ENCODE assay signal across 2 cellular contexts in the genomic region with DNA sequence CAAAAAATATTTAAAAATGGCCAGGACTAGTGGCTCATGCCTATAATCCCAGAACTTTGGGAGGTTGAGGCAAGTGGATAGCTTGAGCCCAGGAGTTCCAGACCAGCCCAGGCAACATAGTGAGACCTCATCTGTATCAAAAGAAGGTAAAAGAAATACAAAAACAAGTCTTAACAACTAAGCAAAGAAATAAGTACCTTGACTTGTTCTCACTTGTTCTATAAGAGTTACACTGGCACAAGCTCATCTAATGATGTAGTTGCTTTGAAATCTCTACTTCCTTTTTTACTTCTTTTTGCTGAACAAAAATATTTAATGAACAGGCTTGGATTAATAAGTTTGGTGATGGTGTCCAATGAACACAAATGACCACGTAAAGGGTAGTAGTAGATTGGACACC.
TF ChIP-seq lines count a peak whose summit lies in the region.

No MANE protein-coding gene starts in this region.

TF ChIP-seq in IMR-90, 13 proteins besides CTCF, POLR2A, EP300 and RAD21:
- TF ChIP-seq FOS (IDR thresholded peaks at IDR 0.05; ENCODE audit: low read depth, low read length) (no peak), NFE2L2 (IDR thresholded peaks at IDR 0.05; ENCODE audit: low read depth, low read length) (no peak), CEBPB (IDR thresholded peaks at IDR 0.05; ENCODE audit: low read depth, low read length) (no peak), MAFK (IDR thresholded peaks at IDR 0.05; ENCODE audit: low read depth, low read length) (no peak), MAZ (IDR thresholded peaks at IDR 0.05; ENCODE audit: borderline replicate concordance, low read depth, low read length) (no peak)
- TF ChIP-seq, protein P1, sequence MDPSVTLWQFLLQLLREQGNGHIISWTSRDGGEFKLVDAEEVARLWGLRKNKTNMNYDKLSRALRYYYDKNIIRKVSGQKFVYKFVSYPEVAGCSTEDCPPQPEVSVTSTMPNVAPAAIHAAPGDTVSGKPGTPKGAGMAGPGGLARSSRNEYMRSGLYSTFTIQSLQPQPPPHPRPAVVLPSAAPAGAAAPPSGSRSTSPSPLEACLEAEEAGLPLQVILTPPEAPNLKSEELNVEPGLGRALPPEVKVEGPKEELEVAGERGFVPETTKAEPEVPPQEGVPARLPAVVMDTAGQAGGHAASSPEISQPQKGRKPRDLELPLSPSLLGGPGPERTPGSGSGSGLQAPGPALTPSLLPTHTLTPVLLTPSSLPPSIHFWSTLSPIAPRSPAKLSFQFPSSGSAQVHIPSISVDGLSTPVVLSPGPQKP (IDR thresholded peaks at IDR 0.05; ENCODE audit: borderline replicate concordance, low read depth, low read length), result no peak
- TF ChIP-seq, protein P2, sequence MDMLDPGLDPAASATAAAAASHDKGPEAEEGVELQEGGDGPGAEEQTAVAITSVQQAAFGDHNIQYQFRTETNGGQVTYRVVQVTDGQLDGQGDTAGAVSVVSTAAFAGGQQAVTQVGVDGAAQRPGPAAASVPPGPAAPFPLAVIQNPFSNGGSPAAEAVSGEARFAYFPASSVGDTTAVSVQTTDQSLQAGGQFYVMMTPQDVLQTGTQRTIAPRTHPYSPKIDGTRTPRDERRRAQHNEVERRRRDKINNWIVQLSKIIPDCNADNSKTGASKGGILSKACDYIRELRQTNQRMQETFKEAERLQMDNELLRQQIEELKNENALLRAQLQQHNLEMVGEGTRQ (IDR thresholded peaks at IDR 0.05; ENCODE audit: low read depth, low read length), result no peak

TF ChIP-seq in K562, 482 proteins besides CTCF, POLR2A, EP300 and RAD21:
- TF ChIP-seq HDAC2 (IDR thresholded peaks at IDR 0.05) (no peak), NONO (IDR thresholded peaks at IDR 0.05; ENCODE audit: low read depth in 2 of 2, low read length in 1 of 2) (no peak), ASH1L (IDR thresholded peaks at IDR 0.05; ENCODE audit: borderline replicate concordance, low read depth, partially characterized antibody) (no peak), RBM34 (IDR thresholded peaks at IDR 0.05; ENCODE audit: borderline replicate concordance, insufficient read depth, low read length) (no peak), NRF1 (conservative IDR thresholded peaks at IDR 0.05 in 1 of 2, IDR thresholded peaks at IDR 0.05 in 1 of 2) (no peak), ZFP36 (IDR thresholded peaks at IDR 0.05; ENCODE audit: low read depth, low read length, partially characterized antibody) (no peak), LARP7 (IDR thresholded peaks at IDR 0.05) (no peak), YBX1 (IDR thresholded peaks at IDR 0.05) (no peak), PHF8 (IDR thresholded peaks at IDR 0.05; ENCODE audit: borderline replicate concordance, low read length) (no peak), GATAD2B (IDR thresholded peaks at IDR 0.05; ENCODE audit: borderline replicate concordance) (no peak), MAFG (tag; conservative IDR thresholded peaks at IDR 0.05) (no peak), BRD9 (IDR thresholded peaks at IDR 0.05; ENCODE audit: low read depth, partially characterized antibody) (no peak), GTF2E2 (tag; IDR thresholded peaks at IDR 0.05) (no peak), SPI1 (IDR thresholded peaks at IDR 0.05; ENCODE audit: borderline replicate concordance, low read depth, low read length) (no peak)
- TF ChIP-seq, protein P3, sequence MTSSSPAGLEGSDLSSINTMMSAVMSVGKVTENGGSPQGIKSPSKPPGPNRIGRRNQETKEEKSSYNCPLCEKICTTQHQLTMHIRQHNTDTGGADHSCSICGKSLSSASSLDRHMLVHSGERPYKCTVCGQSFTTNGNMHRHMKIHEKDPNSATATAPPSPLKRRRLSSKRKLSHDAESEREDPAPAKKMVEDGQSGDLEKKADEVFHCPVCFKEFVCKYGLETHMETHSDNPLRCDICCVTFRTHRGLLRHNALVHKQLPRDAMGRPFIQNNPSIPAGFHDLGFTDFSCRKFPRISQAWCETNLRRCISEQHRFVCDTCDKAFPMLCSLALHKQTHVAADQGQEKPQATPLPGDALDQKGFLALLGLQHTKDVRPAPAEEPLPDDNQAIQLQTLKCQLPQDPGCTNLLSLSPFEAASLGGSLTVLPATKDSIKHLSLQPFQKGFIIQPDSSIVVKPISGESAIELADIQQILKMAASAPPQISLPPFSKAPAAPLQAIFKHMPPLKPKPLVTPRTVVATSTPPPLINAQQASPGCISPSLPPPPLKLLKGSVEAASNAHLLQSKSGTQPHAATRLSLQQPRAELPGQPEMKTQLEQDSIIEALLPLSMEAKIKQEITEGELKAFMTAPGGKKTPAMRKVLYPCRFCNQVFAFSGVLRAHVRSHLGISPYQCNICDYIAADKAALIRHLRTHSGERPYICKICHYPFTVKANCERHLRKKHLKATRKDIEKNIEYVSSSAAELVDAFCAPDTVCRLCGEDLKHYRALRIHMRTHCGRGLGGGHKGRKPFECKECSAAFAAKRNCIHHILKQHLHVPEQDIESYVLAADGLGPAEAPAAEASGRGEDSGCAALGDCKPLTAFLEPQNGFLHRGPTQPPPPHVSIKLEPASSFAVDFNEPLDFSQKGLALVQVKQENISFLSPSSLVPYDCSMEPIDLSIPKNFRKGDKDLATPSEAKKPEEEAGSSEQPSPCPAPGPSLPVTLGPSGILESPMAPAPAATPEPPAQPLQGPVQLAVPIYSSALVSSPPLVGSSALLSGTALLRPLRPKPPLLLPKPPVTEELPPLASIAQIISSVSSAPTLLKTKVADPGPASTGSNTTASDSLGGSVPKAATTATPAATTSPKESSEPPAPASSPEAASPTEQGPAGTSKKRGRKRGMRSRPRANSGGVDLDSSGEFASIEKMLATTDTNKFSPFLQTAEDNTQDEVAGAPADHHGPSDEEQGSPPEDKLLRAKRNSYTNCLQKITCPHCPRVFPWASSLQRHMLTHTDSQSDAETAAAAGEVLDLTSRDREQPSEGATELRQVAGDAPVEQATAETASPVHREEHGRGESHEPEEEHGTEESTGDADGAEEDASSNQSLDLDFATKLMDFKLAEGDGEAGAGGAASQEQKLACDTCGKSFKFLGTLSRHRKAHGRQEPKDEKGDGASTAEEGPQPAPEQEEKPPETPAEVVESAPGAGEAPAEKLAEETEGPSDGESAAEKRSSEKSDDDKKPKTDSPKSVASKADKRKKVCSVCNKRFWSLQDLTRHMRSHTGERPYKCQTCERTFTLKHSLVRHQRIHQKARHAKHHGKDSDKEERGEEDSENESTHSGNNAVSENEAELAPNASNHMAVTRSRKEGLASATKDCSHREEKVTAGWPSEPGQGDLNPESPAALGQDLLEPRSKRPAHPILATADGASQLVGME (CRISPR knock-in tag; IDR thresholded peaks at IDR 0.05), result no peak
- TF ChIP-seq, protein P4, sequence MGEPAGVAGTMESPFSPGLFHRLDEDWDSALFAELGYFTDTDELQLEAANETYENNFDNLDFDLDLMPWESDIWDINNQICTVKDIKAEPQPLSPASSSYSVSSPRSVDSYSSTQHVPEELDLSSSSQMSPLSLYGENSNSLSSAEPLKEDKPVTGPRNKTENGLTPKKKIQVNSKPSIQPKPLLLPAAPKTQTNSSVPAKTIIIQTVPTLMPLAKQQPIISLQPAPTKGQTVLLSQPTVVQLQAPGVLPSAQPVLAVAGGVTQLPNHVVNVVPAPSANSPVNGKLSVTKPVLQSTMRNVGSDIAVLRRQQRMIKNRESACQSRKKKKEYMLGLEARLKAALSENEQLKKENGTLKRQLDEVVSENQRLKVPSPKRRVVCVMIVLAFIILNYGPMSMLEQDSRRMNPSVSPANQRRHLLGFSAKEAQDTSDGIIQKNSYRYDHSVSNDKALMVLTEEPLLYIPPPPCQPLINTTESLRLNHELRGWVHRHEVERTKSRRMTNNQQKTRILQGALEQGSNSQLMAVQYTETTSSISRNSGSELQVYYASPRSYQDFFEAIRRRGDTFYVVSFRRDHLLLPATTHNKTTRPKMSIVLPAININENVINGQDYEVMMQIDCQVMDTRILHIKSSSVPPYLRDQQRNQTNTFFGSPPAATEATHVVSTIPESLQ (CRISPR knock-in tag; IDR thresholded peaks at IDR 0.05), result no peak
- TF ChIP-seq, protein P5, sequence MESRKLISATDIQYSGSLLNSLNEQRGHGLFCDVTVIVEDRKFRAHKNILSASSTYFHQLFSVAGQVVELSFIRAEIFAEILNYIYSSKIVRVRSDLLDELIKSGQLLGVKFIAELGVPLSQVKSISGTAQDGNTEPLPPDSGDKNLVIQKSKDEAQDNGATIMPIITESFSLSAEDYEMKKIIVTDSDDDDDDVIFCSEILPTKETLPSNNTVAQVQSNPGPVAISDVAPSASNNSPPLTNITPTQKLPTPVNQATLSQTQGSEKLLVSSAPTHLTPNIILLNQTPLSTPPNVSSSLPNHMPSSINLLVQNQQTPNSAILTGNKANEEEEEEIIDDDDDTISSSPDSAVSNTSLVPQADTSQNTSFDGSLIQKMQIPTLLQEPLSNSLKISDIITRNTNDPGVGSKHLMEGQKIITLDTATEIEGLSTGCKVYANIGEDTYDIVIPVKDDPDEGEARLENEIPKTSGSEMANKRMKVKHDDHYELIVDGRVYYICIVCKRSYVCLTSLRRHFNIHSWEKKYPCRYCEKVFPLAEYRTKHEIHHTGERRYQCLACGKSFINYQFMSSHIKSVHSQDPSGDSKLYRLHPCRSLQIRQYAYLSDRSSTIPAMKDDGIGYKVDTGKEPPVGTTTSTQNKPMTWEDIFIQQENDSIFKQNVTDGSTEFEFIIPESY (CRISPR knock-in tag; IDR thresholded peaks at IDR 0.05), result no peak
